ENCODE assay signal across 1 cellular context in the genomic region with DNA sequence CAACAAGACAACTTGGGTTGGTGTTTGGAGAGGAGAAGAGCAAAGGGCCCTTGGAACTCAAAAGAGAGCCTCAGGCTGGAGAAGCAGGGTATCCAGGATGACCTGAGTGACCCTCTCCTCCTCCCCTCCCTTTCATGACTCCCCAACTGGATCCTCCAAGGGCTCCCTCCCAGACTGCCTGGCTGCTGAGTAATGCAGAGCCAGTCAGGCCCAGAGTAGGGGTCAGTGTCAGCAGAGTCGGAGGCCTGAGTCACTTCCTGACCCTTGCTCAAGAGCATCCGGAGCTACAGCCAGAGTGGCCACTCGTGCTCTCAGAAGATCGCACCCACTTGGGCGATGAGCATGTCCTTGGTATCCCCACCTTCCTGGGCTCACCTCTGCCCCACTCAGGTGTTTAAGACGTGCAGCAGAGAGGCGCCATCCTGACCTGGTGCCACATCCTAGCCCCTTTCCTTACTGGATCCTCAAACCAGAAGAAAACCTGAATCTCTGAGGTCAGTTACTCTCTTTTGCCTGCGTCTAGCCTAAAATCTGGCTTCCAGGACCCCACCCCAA.
A peak's percentile ranks its signal among the peaks of the same experiment; 100 is the strongest.
TF ChIP-seq lines count a peak whose summit lies in the region.

No MANE protein-coding gene starts in this region.

TF ChIP-seq in HepG2, 621 proteins besides CTCF, POLR2A, EP300 and RAD21 (continued from another document and continues in another):
- peak; percentile 78; the same call in 1 of the 2 replicates for TF ChIP-seq ZNF878 (CRISPR knock-in tag; IDR thresholded peaks at IDR 0.05)
- peak; percentile 24; the same call in 1 of the 2 replicates for TF ChIP-seq POGZ (CRISPR knock-in tag; IDR thresholded peaks at IDR 0.05)
- TF ChIP-seq KLF16 (CRISPR knock-in tag; IDR thresholded peaks at IDR 0.05), result peak in 1 of 2 experiments; percentile 76; a peak in 2 of 4 replicates
- TF ChIP-seq TOE1 (CRISPR knock-in tag; IDR thresholded peaks at IDR 0.05), result no peak
- no peak for TF ChIP-seq ZNF775 (CRISPR knock-in tag; IDR thresholded peaks at IDR 0.05; ENCODE audit: borderline replicate concordance)
- 0 out of 2 replicates have a peak, but pooled peaks have one; percentile 16 for TF ChIP-seq ZNF652 (CRISPR knock-in tag; IDR thresholded peaks at IDR 0.05; ENCODE audit: borderline replicate concordance, low read depth)
- TF ChIP-seq ZNF772 (CRISPR knock-in tag; IDR thresholded peaks at IDR 0.05), result no peak
- no peak for TF ChIP-seq AGO1 (IDR thresholded peaks at IDR 0.05; ENCODE audit: low read depth, low read length, poor library complexity, severe bottlenecking)
- no peak for TF ChIP-seq ZNF367 (CRISPR knock-in tag; IDR thresholded peaks at IDR 0.05; ENCODE audit: borderline replicate concordance)
- TF ChIP-seq TBP (CRISPR knock-in tag; IDR thresholded peaks at IDR 0.05), result no peak
- TF ChIP-seq, protein P1, sequence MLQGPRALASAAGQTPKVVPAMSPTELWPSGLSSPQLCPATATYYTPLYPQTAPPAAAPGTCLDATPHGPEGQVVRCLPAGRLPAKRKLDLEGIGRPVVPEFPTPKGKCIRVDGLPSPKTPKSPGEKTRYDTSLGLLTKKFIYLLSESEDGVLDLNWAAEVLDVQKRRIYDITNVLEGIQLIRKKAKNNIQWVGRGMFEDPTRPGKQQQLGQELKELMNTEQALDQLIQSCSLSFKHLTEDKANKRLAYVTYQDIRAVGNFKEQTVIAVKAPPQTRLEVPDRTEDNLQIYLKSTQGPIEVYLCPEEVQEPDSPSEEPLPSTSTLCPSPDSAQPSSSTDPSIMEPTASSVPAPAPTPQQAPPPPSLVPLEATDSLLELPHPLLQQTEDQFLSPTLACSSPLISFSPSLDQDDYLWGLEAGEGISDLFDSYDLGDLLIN (CRISPR knock-in tag; IDR thresholded peaks at IDR 0.05; ENCODE audit: borderline replicate concordance), result no peak
- TF ChIP-seq TEAD3 (CRISPR knock-in tag; optimal IDR thresholded peaks at IDR 0.05; ENCODE audit: borderline replicate concordance), result peak; percentile 57
- TF ChIP-seq, protein P2, sequence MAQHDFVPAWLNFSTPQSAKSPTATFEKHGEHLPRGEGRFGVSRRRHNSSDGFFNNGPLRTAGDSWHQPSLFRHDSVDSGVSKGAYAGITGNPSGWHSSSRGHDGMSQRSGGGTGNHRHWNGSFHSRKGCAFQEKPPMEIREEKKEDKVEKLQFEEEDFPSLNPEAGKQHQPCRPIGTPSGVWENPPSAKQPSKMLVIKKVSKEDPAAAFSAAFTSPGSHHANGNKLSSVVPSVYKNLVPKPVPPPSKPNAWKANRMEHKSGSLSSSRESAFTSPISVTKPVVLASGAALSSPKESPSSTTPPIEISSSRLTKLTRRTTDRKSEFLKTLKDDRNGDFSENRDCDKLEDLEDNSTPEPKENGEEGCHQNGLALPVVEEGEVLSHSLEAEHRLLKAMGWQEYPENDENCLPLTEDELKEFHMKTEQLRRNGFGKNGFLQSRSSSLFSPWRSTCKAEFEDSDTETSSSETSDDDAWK (CRISPR knock-in tag; IDR thresholded peaks at IDR 0.05), result no peak
- TF ChIP-seq MED13 (CRISPR knock-in tag; IDR thresholded peaks at IDR 0.05), result no peak
- TF ChIP-seq, protein P3, sequence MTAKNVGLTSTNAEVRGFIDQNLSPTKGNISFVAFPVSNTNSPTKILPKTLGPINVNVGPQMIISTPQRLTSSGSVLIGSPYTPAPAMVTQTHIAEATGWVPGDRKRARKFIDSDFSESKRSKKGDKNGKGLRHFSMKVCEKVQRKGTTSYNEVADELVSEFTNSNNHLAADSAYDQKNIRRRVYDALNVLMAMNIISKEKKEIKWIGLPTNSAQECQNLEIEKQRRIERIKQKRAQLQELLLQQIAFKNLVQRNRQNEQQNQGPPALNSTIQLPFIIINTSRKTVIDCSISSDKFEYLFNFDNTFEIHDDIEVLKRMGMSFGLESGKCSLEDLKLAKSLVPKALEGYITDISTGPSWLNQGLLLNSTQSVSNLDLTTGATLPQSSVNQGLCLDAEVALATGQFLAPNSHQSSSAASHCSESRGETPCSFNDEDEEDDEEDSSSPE (CRISPR knock-in tag; IDR thresholded peaks at IDR 0.05), result no peak
- no peak for TF ChIP-seq ZEB1 (IDR thresholded peaks at IDR 0.05; ENCODE audit: insufficient replicate concordance, low read depth)
- TF ChIP-seq ZNF205 (CRISPR knock-in tag; IDR thresholded peaks at IDR 0.05), result peak; percentile 84; the same call in 1 of the 2 replicates
- TF ChIP-seq ZNF841 (CRISPR knock-in tag; IDR thresholded peaks at IDR 0.05; ENCODE audit: borderline replicate concordance), result no peak
- TF ChIP-seq CREB1 (IDR thresholded peaks at IDR 0.05), result no peak
- TF ChIP-seq CREB1 (CRISPR knock-in tag; IDR thresholded peaks at IDR 0.05), result no peak; the same call in 1 of the 2 replicates
- TF ChIP-seq ZNF761 (CRISPR knock-in tag; conservative IDR thresholded peaks at IDR 0.05), result no peak
- no peak for TF ChIP-seq ZNF616 (CRISPR knock-in tag; IDR thresholded peaks at IDR 0.05; ENCODE audit: low read depth)
- TF ChIP-seq, protein P4, sequence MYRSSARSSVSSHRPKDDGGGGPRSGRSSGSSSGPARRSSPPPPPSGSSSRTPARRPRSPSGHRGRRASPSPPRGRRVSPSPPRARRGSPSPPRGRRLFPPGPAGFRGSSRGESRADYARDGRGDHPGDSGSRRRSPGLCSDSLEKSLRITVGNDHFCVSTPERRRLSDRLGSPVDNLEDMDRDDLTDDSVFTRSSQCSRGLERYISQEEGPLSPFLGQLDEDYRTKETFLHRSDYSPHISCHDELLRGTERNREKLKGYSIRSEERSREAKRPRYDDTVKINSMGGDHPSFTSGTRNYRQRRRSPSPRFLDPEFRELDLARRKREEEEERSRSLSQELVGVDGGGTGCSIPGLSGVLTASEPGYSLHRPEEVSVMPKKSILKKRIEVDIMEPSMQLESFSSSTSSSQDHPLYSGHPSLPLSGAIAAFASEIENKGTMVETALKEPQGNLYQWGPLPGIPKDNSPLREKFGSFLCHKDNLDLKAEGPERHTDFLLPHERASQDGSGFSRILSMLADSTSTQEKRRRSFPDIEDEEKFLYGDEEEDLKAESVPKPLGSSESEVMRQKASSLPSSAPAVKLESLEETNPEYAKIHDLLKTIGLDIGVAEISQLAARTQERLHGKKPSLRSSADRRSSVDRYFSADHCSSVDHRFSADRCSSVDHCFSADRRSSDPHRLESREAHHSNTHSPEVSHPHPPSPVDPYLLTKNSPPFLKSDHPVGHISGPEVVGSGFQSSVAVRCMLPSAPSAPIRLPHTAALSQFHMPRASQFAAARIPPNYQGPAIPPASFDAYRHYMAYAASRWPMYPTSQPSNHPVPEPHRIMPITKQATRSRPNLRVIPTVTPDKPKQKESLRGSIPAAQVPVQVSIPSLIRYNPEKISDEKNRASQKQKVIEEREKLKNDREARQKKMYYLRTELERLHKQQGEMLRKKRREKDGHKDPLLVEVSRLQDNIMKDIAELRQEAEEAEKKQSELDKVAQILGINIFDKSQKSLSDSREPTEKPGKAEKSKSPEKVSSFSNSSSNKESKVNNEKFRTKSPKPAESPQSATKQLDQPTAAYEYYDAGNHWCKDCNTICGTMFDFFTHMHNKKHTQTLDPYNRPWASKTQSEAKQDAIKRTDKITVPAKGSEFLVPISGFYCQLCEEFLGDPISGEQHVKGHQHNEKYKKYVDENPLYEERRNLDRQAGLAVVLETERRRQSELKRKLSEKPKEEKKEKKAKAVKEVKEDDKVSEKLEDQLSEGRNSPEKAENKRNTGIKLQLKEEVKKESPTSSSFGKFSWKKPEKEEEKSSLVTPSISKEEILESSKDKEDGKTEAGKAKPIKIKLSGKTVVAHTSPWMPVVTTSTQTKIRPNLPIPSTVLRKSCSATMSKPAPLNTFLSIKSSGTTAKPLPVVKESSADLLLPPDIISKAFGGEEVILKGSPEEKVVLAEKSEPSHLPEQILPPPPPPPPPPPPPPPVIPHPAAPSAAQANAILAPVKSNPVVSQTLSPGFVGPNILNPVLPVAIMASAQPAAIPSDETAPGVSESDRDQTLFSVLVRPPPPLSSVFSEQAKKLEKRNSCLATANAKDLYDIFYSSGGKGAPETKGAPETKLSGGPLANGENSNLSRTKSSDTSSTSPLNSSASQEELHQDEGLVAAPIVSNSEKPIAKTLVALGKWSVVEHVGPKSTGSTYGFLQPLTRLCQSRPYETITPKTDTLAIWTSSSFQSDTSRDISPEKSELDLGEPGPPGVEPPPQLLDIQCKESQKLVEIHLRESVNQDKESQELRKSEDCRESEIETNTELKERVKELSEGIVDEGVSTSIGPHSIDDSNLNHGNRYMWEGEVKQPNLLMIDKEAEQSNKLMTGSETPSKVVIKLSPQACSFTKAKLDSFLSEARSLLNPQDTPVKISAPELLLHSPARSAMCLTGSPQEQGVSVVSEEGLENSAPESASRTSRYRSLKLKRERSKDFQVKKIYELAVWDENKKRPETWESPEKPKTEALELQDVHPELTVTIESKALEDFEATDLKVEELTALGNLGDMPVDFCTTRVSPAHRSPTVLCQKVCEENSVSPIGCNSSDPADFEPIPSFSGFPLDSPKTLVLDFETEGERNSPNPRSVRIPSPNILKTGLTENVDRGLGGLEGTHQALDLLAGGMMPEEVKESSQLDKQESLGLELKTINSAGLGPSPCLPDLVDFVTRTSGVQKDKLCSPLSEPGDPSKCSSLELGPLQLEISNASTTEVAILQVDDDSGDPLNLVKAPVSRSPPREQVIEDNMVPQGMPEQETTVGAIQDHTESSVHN (CRISPR knock-in tag; IDR thresholded peaks at IDR 0.05), result no peak
- no peak for TF ChIP-seq ZNF136 (CRISPR knock-in tag; IDR thresholded peaks at IDR 0.05; ENCODE audit: low read depth)
- peak; percentile 13; the same call in 1 of the 2 replicates for TF ChIP-seq ZNF556 (CRISPR knock-in tag; IDR thresholded peaks at IDR 0.05; ENCODE audit: borderline replicate concordance)
- TF ChIP-seq JUNB (CRISPR knock-in tag; IDR thresholded peaks at IDR 0.05; ENCODE audit: borderline replicate concordance), result peak; percentile 68; the same call in 1 of the 2 replicates
- TF ChIP-seq, protein P5, sequence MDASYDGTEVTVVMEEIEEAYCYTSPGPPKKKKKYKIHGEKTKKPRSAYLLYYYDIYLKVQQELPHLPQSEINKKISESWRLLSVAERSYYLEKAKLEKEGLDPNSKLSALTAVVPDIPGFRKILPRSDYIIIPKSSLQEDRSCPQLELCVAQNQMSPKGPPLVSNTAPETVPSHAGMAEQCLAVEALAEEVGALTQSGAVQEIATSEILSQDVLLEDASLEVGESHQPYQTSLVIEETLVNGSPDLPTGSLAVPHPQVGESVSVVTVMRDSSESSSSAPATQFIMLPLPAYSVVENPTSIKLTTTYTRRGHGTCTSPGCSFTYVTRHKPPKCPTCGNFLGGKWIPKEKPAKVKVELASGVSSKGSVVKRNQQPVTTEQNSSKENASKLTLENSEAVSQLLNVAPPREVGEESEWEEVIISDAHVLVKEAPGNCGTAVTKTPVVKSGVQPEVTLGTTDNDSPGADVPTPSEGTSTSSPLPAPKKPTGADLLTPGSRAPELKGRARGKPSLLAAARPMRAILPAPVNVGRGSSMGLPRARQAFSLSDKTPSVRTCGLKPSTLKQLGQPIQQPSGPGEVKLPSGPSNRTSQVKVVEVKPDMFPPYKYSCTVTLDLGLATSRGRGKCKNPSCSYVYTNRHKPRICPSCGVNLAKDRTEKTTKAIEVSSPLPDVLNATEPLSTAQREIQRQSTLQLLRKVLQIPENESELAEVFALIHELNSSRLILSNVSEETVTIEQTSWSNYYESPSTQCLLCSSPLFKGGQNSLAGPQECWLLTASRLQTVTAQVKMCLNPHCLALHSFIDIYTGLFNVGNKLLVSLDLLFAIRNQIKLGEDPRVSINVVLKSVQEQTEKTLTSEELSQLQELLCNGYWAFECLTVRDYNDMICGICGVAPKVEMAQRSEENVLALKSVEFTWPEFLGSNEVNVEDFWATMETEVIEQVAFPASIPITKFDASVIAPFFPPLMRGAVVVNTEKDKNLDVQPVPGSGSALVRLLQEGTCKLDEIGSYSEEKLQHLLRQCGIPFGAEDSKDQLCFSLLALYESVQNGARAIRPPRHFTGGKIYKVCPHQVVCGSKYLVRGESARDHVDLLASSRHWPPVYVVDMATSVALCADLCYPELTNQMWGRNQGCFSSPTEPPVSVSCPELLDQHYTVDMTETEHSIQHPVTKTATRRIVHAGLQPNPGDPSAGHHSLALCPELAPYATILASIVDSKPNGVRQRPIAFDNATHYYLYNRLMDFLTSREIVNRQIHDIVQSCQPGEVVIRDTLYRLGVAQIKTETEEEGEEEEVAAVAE (CRISPR knock-in tag; IDR thresholded peaks at IDR 0.05; ENCODE audit: borderline replicate concordance), result peak; percentile 41; the same call in 1 of the 2 replicates
- TF ChIP-seq ZSCAN21 (CRISPR knock-in tag; IDR thresholded peaks at IDR 0.05; ENCODE audit: borderline replicate concordance), result 0 out of 2 replicates have a peak, but pooled peaks have one; percentile 33
- TF ChIP-seq HOXD1 (CRISPR knock-in tag; IDR thresholded peaks at IDR 0.05), result no peak
- TF ChIP-seq, protein P6, sequence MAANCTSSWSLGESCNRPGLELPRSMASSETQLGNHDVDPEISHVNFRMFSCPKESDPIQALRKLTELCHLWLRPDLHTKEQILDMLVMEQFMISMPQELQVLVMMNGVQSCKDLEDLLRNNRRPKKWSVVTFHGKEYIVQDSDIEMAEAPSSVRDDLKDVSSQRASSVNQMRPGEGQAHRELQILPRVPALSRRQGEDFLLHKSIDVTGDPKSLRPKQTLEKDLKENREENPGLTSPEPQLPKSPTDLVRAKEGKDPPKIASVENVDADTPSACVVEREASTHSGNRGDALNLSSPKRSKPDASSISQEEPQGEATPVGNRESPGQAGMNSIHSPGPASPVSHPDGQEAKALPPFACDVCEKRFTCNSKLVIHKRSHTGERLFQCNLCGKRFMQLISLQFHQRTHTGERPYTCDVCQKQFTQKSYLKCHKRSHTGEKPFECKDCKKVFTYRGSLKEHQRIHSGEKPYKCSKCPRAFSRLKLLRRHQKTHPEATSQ (CRISPR knock-in tag; IDR thresholded peaks at IDR 0.05; ENCODE audit: borderline replicate concordance), result no peak
- TF ChIP-seq ZBTB21 (CRISPR knock-in tag; IDR thresholded peaks at IDR 0.05), result no peak
- TF ChIP-seq, protein P7, sequence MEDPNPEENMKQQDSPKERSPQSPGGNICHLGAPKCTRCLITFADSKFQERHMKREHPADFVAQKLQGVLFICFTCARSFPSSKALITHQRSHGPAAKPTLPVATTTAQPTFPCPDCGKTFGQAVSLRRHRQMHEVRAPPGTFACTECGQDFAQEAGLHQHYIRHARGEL (CRISPR knock-in tag; IDR thresholded peaks at IDR 0.05), result no peak
- no peak for TF ChIP-seq PITX1 (CRISPR knock-in tag; IDR thresholded peaks at IDR 0.05)
- TF ChIP-seq DNMT1 (CRISPR knock-in tag; IDR thresholded peaks at IDR 0.05), result no peak
- TF ChIP-seq ATF7 (IDR thresholded peaks at IDR 0.05), result no peak
- 0 out of 2 replicates have a peak, but pooled peaks have one; percentile 48 for TF ChIP-seq ATF7 (CRISPR knock-in tag; IDR thresholded peaks at IDR 0.05)
- TF ChIP-seq IRX3 (CRISPR knock-in tag; IDR thresholded peaks at IDR 0.05; ENCODE audit: borderline replicate concordance, low read depth), result no peak
- no peak for TF ChIP-seq ZNF17 (CRISPR knock-in tag; IDR thresholded peaks at IDR 0.05)
- no peak for TF ChIP-seq ZNF564 (CRISPR knock-in tag; IDR thresholded peaks at IDR 0.05)
- TF ChIP-seq ZNF605 (CRISPR knock-in tag; IDR thresholded peaks at IDR 0.05), result peak; percentile 64; the same call in 1 of the 2 replicates
- no peak; the same call in 1 of the 2 replicates for TF ChIP-seq KMT2B (CRISPR knock-in tag; IDR thresholded peaks at IDR 0.05)
- no peak for TF ChIP-seq ZNF431 (CRISPR knock-in tag; IDR thresholded peaks at IDR 0.05; ENCODE audit: borderline replicate concordance, low read depth)
- no peak for TF ChIP-seq ZNF34 (CRISPR knock-in tag; IDR thresholded peaks at IDR 0.05; ENCODE audit: borderline replicate concordance)
- TF ChIP-seq SOX13 (IDR thresholded peaks at IDR 0.05), result no peak; the same call in 1 of the 2 replicates
- TF ChIP-seq SOX13 (CRISPR knock-in tag; conservative IDR thresholded peaks at IDR 0.05 in 1 of 2, IDR thresholded peaks at IDR 0.05 in 1 of 2), result peak in 1 of 2 experiments; percentile 13; a peak in 1 of 4 replicates
- TF ChIP-seq SP1 (IDR thresholded peaks at IDR 0.05), result no peak
- TF ChIP-seq SP1 (CRISPR knock-in tag; IDR thresholded peaks at IDR 0.05), result 0 out of 2 replicates have a peak, but pooled peaks have one; percentile 22
- peak; percentile 18; the same call in 1 of the 2 replicates for TF ChIP-seq STAG1 (CRISPR knock-in tag; IDR thresholded peaks at IDR 0.05)
